8 cellular contexts compared by ENCODE assay signal in genomic region chr5:69491838-69492390, GRCh38. TPM values are rescaled to one million over a fixed set of nuclear protein-coding genes. Genes with fewer than 3 reads are reported as not detected.
DNase-seq lines count a peak whose midpoint lies in the region; ATAC-seq, FAIRE-seq and TF ChIP-seq lines count a peak whose summit lies in the region.

No MANE protein-coding gene starts in this region.

- peak overlapping the region; percentile 89 for H3K18ac ChIP-seq in H1 (ENCODE audit: extremely low read depth, low read length)

- H3K4me1 Mint-ChIP-seq in CD4-positive, alpha-beta T cell (ENCODE audit: low read depth) = no peaks in the 10 kb centered on the region

- H3K79me2 ChIP-seq in H1 (ENCODE audit: control insufficient read depth in 1 of 2, insufficient read depth in 2 of 2, low read length in 2 of 2) = peaks cover 9 to 31% of the 10 kb centered on the region in 2 experiments

- peak overlapping the region; percentile 95 for H2BK5ac ChIP-seq in H1 (ENCODE audit: low read depth, low read length)

- peak overlapping the region; percentile 88; the same call in 1 of the 2 replicates for H2BK15ac ChIP-seq in H1 (ENCODE audit: low read length)

- H3K4me1 ChIP-seq in H1 (replicated peaks in 1 of 4; ENCODE audit: control insufficient read depth in 3 of 4, insufficient read depth in 4 of 4, low read length in 3 of 4) = peaks cover 0 to 9% (median 6%) of the 10 kb centered on the region in 4 experiments; a peak in 4 of 7 replicates
- peaks cover 8% of the 10 kb centered on the region for H3K4me1 ChIP-seq in neuron (ENCODE audit: insufficient read depth, low read length)

- FAIRE-seq in H1 (lab: Jason Lieb, UNC) (no peak), H54 (lab: Jason Lieb, UNC) (no peak)

- H4K5ac ChIP-seq in H1 (ENCODE audit: insufficient read length, low read depth, low read length) = peak overlapping the region; percentile 97

- H3K27me3 Mint-ChIP-seq in CD4-positive, alpha-beta T cell = peaks cover 69% of the 10 kb centered on the region

- H3K4me3 Mint-ChIP-seq in CD4-positive, alpha-beta T cell = peak overlapping the region; percentile 75

- peaks cover 52% of the 10 kb centered on the region for H3K27me3 ChIP-seq in CD4-positive, alpha-beta T cell (ENCODE audit: control insufficient read depth, insufficient read depth, low read length)
- H3K27me3 ChIP-seq in H1 (replicated peaks in 1 of 4; ENCODE audit: control insufficient read depth in 3 of 4, extremely low read depth in 1 of 4, insufficient read depth in 3 of 4, low read length in 3 of 4) = no peaks in the 10 kb centered on the region
- peaks cover 59% of the 10 kb centered on the region for H3K27me3 ChIP-seq in neuron (ENCODE audit: insufficient read depth, low read length)

- H3K9ac ChIP-seq in H1 (replicated peaks in 1 of 4; ENCODE audit: extremely low read depth in 1 of 4, low read depth in 3 of 4, low read length in 3 of 4) = peak overlapping the region; percentile 70 to 88 (median 80); a peak in 6 of 7 replicates

- H2BK12ac ChIP-seq in H1 (ENCODE audit: low read depth, low read length) = peak overlapping the region; percentile 93

- H3K79me1 ChIP-seq in H1 (ENCODE audit: low read depth, low read length) = peaks cover 3% of the 10 kb centered on the region; the same call in 1 of the 2 replicates

- no peak for DNase-seq in CD4-positive, alpha-beta T cell
- DNase-seq in LNCaP clone FGC (ENCODE audit: low read depth) (no peak), H1 (ENCODE audit: low read depth in 1 of 2, low spot score in 2 of 2) (no peak), NCI-H82 treated with DMSO at 0.1 percent for 48 hours (lab: John Stamatoyannopoulos, UW; ENCODE audit: unreplicated experiment) (no peak), H54 (ENCODE audit: insufficient read length, low spot score) (no peak)
- no peak for DNase-seq in effector CD4-positive, alpha-beta T cell

- H2BK120ac ChIP-seq in H1 (replicated peaks; ENCODE audit: low read depth, low read length) = no peak overlapping the region

- peak overlapping the region; percentile 90 for H4K91ac ChIP-seq in H1 (replicated peaks; ENCODE audit: insufficient read length, low read length)

- peak overlapping the region; percentile 78 to 87 for H3K4me2 ChIP-seq in H1 (ENCODE audit: insufficient read depth in 1 of 2, low read depth in 2 of 2, low read length in 2 of 2)

- H3K36me3 ChIP-seq in H1 (ENCODE audit: control insufficient read depth in 2 of 4, insufficient read depth in 4 of 4, low read length in 3 of 4) (no peaks in the 10 kb centered on the region), neuron (ENCODE audit: insufficient read depth, low read length) (no peaks in the 10 kb centered on the region)

- no peak overlapping the region for H3K4ac ChIP-seq in H1 (replicated peaks; ENCODE audit: insufficient read length, low read depth, low read length)

- peaks cover 2% of the 10 kb centered on the region; the same call in 1 of the 2 replicates for H3K23me2 ChIP-seq in H1 (ENCODE audit: low read depth, low read length)

- peak overlapping the region; percentile 99 for H4K8ac ChIP-seq in H1 (ENCODE audit: extremely low read depth, insufficient read depth, low read length)

- TF ChIP-seq EP300 in H1 (IDR thresholded peaks at IDR 0.05; ENCODE audit: borderline replicate concordance in 1 of 2, low read depth in 2 of 2, low read length in 2 of 2) = no peak

- no peak overlapping the region for H3K27ac Mint-ChIP-seq in CD4-positive, alpha-beta T cell

- H3K9me3 ChIP-seq in CD4-positive, alpha-beta T cell (ENCODE audit: control insufficient read depth, low read length) = no peaks in the 10 kb centered on the region
- H3K9me3 ChIP-seq in H1 (ENCODE audit: insufficient read depth in 2 of 2, low read depth in 1 of 2, low read length in 1 of 2) (no peaks in the 10 kb centered on the region), neuron (ENCODE audit: low read length) (no peaks in the 10 kb centered on the region)

- H2BK20ac ChIP-seq in H1 (ENCODE audit: low read length) = no peak overlapping the region

- intact Hi-C loops in CD4-positive, alpha-beta T cell (cut with DNase I, micrococcal nuclease) = no loop called here

- H3K23ac ChIP-seq in H1 (ENCODE audit: insufficient read length) = no peak overlapping the region

- ATAC-seq in CD4-positive, alpha-beta T cell (ENCODE audit: poor library complexity) = no peak
- ATAC-seq in GM18907 (IDR thresholded peaks at IDR 0.05; ENCODE audit: unreplicated experiment) = no peak

- CTCF ChIA-PET in CD4-positive, alpha-beta T cell (lab: Charles Lee) = no interaction called here
- CTCF ChIA-PET in H1 (lab: Charles Lee; ENCODE audit: partially characterized antibody) = no interaction called here

- no peak overlapping the region for H2AK5ac ChIP-seq in H1 (ENCODE audit: low read depth, low read length)

- no peak for TF ChIP-seq RAD21 in H1 (IDR thresholded peaks at IDR 0.05 in 1 of 2, conservative IDR thresholded peaks at IDR 0.05 in 1 of 2; ENCODE audit: low read depth in 2 of 2, low read length in 2 of 2)

- H4K20me1 ChIP-seq in H1 (replicated peaks in 1 of 2; ENCODE audit: control insufficient read depth in 1 of 2, insufficient read depth in 2 of 2, low read length in 2 of 2) = peaks cover 0 to 1% of the 10 kb centered on the region in 2 experiments

- TF ChIP-seq CTCF in CD4-positive, alpha-beta T cell (IDR thresholded peaks at IDR 0.05) = no peak
- TF ChIP-seq CTCF in LNCaP clone FGC (IDR thresholded peaks at IDR 0.05; ENCODE audit: control insufficient read depth, extremely low read depth, insufficient read depth) (no peak), H1 (IDR thresholded peaks at IDR 0.05; ENCODE audit: control extremely low read depth in 1 of 3, insufficient read depth in 1 of 3, low read depth in 1 of 3, low read length in 3 of 3) (no peak)

- 12% methylated on average over 17 of the region's 17 CpGs; no CpG with 5 or more reads in 1 of the 2 experiments for WGBS in H1 (ENCODE audit: extremely low coverage in 1 of 2, insufficient coverage in 1 of 2, insufficient read length in 1 of 2, insufficient replicate concordance in 2 of 2, low coverage in 1 of 2, low lambda C conversion rate in 2 of 2, missing lambda C conversion rate in 1 of 2), 2 experiments

- H3K36me3 Mint-ChIP-seq in CD4-positive, alpha-beta T cell (ENCODE audit: low read depth) = no peaks in the 10 kb centered on the region

- H3K14ac ChIP-seq in H1 (ENCODE audit: insufficient read length) = no peak overlapping the region

- H2AFZ ChIP-seq in H1 (ENCODE audit: low read length) (peak overlapping the region; percentile 59; the same call in 1 of the 2 replicates), neuron (ENCODE audit: low read depth, low read length) (peak overlapping the region; percentile 92)

- H3K56ac ChIP-seq in H1 (replicated peaks; ENCODE audit: insufficient read length, low read depth, low read length) = no peak overlapping the region

- H3K4me3 ChIP-seq in LNCaP clone FGC (ENCODE audit: low read depth, low read length) (peak overlapping the region; percentile 93), H1 (ENCODE audit: extremely low read depth in 1 of 4, insufficient read depth in 2 of 4, low read depth in 3 of 4, low read length in 4 of 4) (peak overlapping the region; percentile 82 to 96 (median 92)), neuron (ENCODE audit: low read length) (peak overlapping the region; percentile 52)

- POLR2A ChIA-PET in CD4-positive, alpha-beta T cell (lab: Charles Lee) = no interaction called here
- POLR2A ChIA-PET in H1 (lab: Charles Lee; ENCODE audit: partially characterized antibody) = no interaction called here

- no peak for TF ChIP-seq POLR2A in H1 (IDR thresholded peaks at IDR 0.05; ENCODE audit: control extremely low read depth in 1 of 2, low read depth in 2 of 2, low read length in 2 of 2)
- TF ChIP-seq POLR2A in H54 (IDR thresholded peaks at IDR 0.05; ENCODE audit: low read depth, low read length) = no peak

- no peak overlapping the region for H3K27ac ChIP-seq in CD4-positive, alpha-beta T cell (ENCODE audit: low read depth, low read length)
- peak overlapping the region; percentile 93; the same call in 1 of the 2 replicates for H3K27ac ChIP-seq in H1 (ENCODE audit: low read depth, low read length)

- no peaks in the 10 kb centered on the region for H3K9me3 Mint-ChIP-seq in CD4-positive, alpha-beta T cell

TF ChIP-seq in H1, 55 proteins besides CTCF, POLR2A, EP300 and RAD21:
- TF ChIP-seq ATF2 (IDR thresholded peaks at IDR 0.05; ENCODE audit: low read length) (no peak), HDAC2 (IDR thresholded peaks at IDR 0.05; ENCODE audit: borderline replicate concordance in 1 of 2, low read depth in 2 of 2, low read length in 2 of 2) (peak in 1 of 2 experiments; percentile 38; a peak in 1 of 4 replicates)

RNA-seq across cellular contexts. Expression of gene OCLN, which starts 0.7 kb away (rescaled TPM):
- total RNA-seq in CD4-positive, alpha-beta T cell = 1 to 10 TPM; 5.5 to 6.8 TPM
- 76.3 and 85.5 TPM in 2 replicates for total RNA-seq in H1 (2021; fragmentation: NEBNext Ultra II Directional; extraction: Animal tissue kit (Norgen Biotek cat#: 25700))
- 19.8 and 27.9 TPM in 2 replicates for polyA plus RNA-seq in H1 (2011; rRNA removed)
- polyA plus RNA-seq in H1 (2011; cell fraction: cytosol; rRNA removed) = 25.1 TPM
- polyA plus RNA-seq in H1 (2011; cell fraction: nucleus; rRNA removed) = 12.6 TPM
- 23.6 to 38.1 TPM (median 35.5 TPM) in 4 replicates for polyA plus RNA-seq in H1 (2012, experiment 1 of 2)
- polyA plus RNA-seq in H1 (2012, experiment 2 of 2) = 2.6 TPM
- polyA plus RNA-seq in H1 (2013, experiment 1 of 2) = 51.5 TPM
- polyA plus RNA-seq in H1 (2013, experiment 2 of 2) = 55.0 TPM
- polyA minus RNA-seq in H1 (2011; rRNA and poly(A)+ RNA removed) = 111 and 145 TPM in 2 replicates
- 47.8 TPM for polyA minus RNA-seq in H1 (2011; cell fraction: cytosol; rRNA and poly(A)+ RNA removed)
- polyA minus RNA-seq in H1 (2011; cell fraction: nucleus; rRNA and poly(A)+ RNA removed) = 57.8 TPM
